9 cellular contexts compared by ENCODE assay signal in genomic region chr1:185681034-185681633, GRCh38. TPM values are rescaled to one million over a fixed set of nuclear protein-coding genes. Genes with fewer than 3 reads are reported as not detected.
A peak's percentile ranks its signal among the peaks of the same experiment; 100 is the strongest.
DNase-seq lines count a peak whose midpoint lies in the region; ATAC-seq and TF ChIP-seq lines count a peak whose summit lies in the region.
"Had no signal": no experiment of that assay in that cellular context is flagged by ENCODE, and none has a peak within 500 bp of the region (broad histone marks: within the 10 kb centered on the region; RNA-seq: fewer than 3 reads in every experiment).

No MANE protein-coding gene starts in this region.

- H3K27ac ChIP-seq in tibial artery: no peak overlapping the region

- H3K36me3 ChIP-seq in BE2C: no peaks in the 10 kb centered on the region
- H3K36me3 ChIP-seq in tibial artery: no peaks in the 10 kb centered on the region

- TF ChIP-seq CTCF in BE2C (IDR thresholded peaks at IDR 0.05; ENCODE audit: low read depth, low read length) (peak; percentile 55), tibial artery (IDR thresholded peaks at IDR 0.05) (peak; percentile 17 to 30), omental fat pad (IDR thresholded peaks at IDR 0.05) (no peak)

- H3K27me3 ChIP-seq in BE2C (no peaks in the 10 kb centered on the region), tibial artery (no peaks in the 10 kb centered on the region)

- no peak overlapping the region for H3K4me3 ChIP-seq in BE2C (ENCODE audit: low read depth, low read length)
- no peak overlapping the region for H3K4me3 ChIP-seq in tibial artery

- H3K9me3 ChIP-seq in BE2C: no peaks in the 10 kb centered on the region
- no peaks in the 10 kb centered on the region for H3K9me3 ChIP-seq in tibial artery

- peak; percentile 74 for ATAC-seq in GM18498 (IDR thresholded peaks at IDR 0.05; ENCODE audit: unreplicated experiment)
- peak; percentile 60 for ATAC-seq in HG03196 (IDR thresholded peaks at IDR 0.05; ENCODE audit: unreplicated experiment)
- no peak for ATAC-seq in omental fat pad (ENCODE audit: low FRiP score)

- DNase-seq in BE2C: no peak
- peak; percentile 31 to 74 for DNase-seq in NCI-H446 (lab: John Stamatoyannopoulos, UW)
- DNase-seq in amniotic epithelial cell (ENCODE audit: low read depth): peak; percentile 34
- DNase-seq in inferior parietal cortex (ENCODE audit: extremely low spot score): peak; percentile 75
- DNase-seq in tibial artery: no peak
- DNase-seq in omental fat pad (ENCODE audit: low spot score): no peak

- no peaks in the 10 kb centered on the region for H3K4me1 ChIP-seq in BE2C
- no peaks in the 10 kb centered on the region for H3K4me1 ChIP-seq in tibial artery

- intact Hi-C loops in tibial artery (cut with DNase I; ENCODE audit: low total_unique reads): no loop called here

RNA-seq across cellular contexts. Expression of gene HMCN1, which starts 53.1 kb away (rescaled TPM):
- 4.0 TPM for polyA plus RNA-seq in BE2C (2012; ENCODE audit: insufficient read depth, insufficient read length, low read depth)
- 10 to 100 TPM in 3 of 4 donors, 1 to 10 TPM in 1; 5.2 to 45.9 (median 12.7) TPM for total RNA-seq in omental fat pad
- polyA plus RNA-seq: IgD-negative memory B cell had no signal

Comparison
In these comparisons a context has a peak if more than half of its experiments do, and no peak if none do; other contexts are left out.
1. DNase-seq: peak in NCI-H446 (2 of 2), amniotic epithelial cell (single experiment) and inferior parietal cortex (single experiment); none in BE2C (single experiment), tibial artery (0 of 2) and omental fat pad (single experiment).
2. CTCF ChIP-seq: peak in BE2C (single experiment) and tibial artery (2 of 2); none in omental fat pad (0 of 3).